Comparison of ENCODE assay signal across 9 cellular contexts in the genomic region with DNA sequence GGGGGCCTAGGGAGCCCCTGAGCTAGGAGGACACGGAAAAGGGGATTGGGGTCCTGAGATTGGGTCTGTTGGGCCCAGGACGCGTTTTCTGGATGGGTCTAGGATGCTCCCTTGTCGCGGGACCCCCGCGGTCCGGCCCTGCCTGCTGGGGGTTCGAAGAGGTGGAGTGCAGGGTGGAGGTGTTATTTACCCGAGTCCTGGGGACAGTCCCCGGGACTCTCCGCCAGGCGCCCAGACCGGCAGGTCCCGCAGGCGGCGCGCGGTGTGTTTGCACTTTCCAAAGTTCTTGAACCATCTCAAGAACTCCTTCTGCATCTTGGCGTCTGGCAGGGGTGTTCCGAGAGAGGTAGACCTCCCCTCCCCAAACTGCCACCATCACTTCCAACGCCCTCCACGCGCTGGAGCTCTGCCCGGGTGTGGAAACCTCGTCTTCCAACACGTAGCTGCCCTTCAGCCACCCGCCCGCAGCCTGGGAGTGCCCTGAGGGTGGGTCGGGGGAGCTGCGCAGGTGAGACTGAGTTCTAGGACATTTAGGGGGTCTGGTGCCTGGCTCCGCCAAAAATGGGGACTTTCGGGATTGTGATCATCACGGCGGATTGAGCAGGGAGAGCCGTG. TPM values are rescaled to one million over a fixed set of nuclear protein-coding genes. Genes with fewer than 3 reads are reported as not detected.
A peak's percentile ranks its signal among the peaks of the same experiment; 100 is the strongest.
DNase-seq lines count a peak whose midpoint lies in the region; ATAC-seq and TF ChIP-seq lines count a peak whose summit lies in the region.
"Had no signal": no experiment of that assay in that cellular context is flagged by ENCODE, and none has a peak within 500 bp of the region (broad histone marks: within the 10 kb centered on the region; RNA-seq: fewer than 3 reads in every experiment).

No MANE protein-coding gene starts in this region.

- peaks cover 56% of the 10 kb centered on the region for H3K27me3 ChIP-seq in neural cell (ENCODE audit: insufficient read depth, low read depth, low read length)

- peak overlapping the region; percentile 93 for H3K4me3 ChIP-seq in fibroblast of mammary gland (ENCODE audit: control insufficient read depth, low read depth, low read length)
- peak overlapping the region; percentile 74 for H3K4me3 ChIP-seq in neural cell (ENCODE audit: low read length)

- no peak for TF ChIP-seq RAD21 in neural cell (conservative IDR thresholded peaks at IDR 0.05)

- peaks cover 20% of the 10 kb centered on the region for H3K4me1 Mint-ChIP-seq in activated CD4-positive, alpha-beta T cell treated with anti-CD3 and anti-CD28 coated beads for 36 hours

- no peaks in the 10 kb centered on the region for H3K36me3 Mint-ChIP-seq in activated CD4-positive, alpha-beta T cell treated with anti-CD3 and anti-CD28 coated beads for 36 hours (ENCODE audit: low read depth)

- H3K27ac Mint-ChIP-seq in activated CD4-positive, alpha-beta T cell treated with anti-CD3 and anti-CD28 coated beads for 36 hours = no peak overlapping the region

- CTCF ChIA-PET in activated CD4-positive, alpha-beta T cell treated with anti-CD3 and anti-CD28 coated beads for 36 hours (lab: Charles Lee) = interaction anchor here (0.6 to 2.1 kb wide), 12 partner anchors 9 to 784 kb away, joined by 3 to 12 read pairs (median 3); no protein-coding TSS in a partner anchor

- peak overlapping the region; percentile 71 for H3K4me3 Mint-ChIP-seq in activated CD4-positive, alpha-beta T cell treated with anti-CD3 and anti-CD28 coated beads for 36 hours

- H2AFZ ChIP-seq in neural cell (ENCODE audit: low read depth, low read length) = no peak overlapping the region

- POLR2A ChIA-PET in activated CD4-positive, alpha-beta T cell treated with anti-CD3 and anti-CD28 coated beads for 36 hours (lab: Charles Lee) = interaction anchor here (0.6 to 0.9 kb wide), 2 partner anchors 48 to 105 kb away, joined by 3 read pairs; no protein-coding TSS in a partner anchor

- peaks cover 59% of the 10 kb centered on the region for H3K27me3 Mint-ChIP-seq in activated CD4-positive, alpha-beta T cell treated with anti-CD3 and anti-CD28 coated beads for 36 hours

- ATAC-seq in activated CD4-positive, alpha-beta T cell treated with anti-CD3 and anti-CD28 coated beads for 36 hours = peak; percentile 27

- no peaks in the 10 kb centered on the region for H3K9me3 ChIP-seq in neural cell (ENCODE audit: low read length)

- intact Hi-C loops in activated CD4-positive, alpha-beta T cell treated with anti-CD3 and anti-CD28 coated beads for 36 hours (cut with DNase I, micrococcal nuclease) = loop anchor here in 1 of 2 experiments (1.0 to 5.0 kb wide), 2 partner anchors 62 to 352 kb away; no protein-coding TSS in a partner anchor

- H3K9me2 ChIP-seq in neural cell (ENCODE audit: insufficient read depth, low read length) = no peaks in the 10 kb centered on the region

- no peaks in the 10 kb centered on the region for H3K79me2 ChIP-seq in neural cell (replicated peaks; ENCODE audit: insufficient read depth, low read length)

- no peaks in the 10 kb centered on the region for H3F3A ChIP-seq in neural cell (ENCODE audit: insufficient read depth, low read length, poor library complexity, severe bottlenecking)

- H3K27ac ChIP-seq in neural cell (ENCODE audit: low read length) = no peak overlapping the region

- peak overlapping the region; percentile 55 for H3K4me2 ChIP-seq in neural cell (ENCODE audit: low read length)

- TF ChIP-seq CTCF in fibroblast of mammary gland (conservative IDR thresholded peaks at IDR 0.05; ENCODE audit: control insufficient read depth, insufficient read depth, low read depth, low read length) = no peak
- TF ChIP-seq CTCF in neural cell (IDR thresholded peaks at IDR 0.05; ENCODE audit: poor library complexity, severe bottlenecking) = no peak

- TF ChIP-seq EP300 in neural cell (conservative IDR thresholded peaks at IDR 0.05; ENCODE audit: poor library complexity, severe bottlenecking) = no peak

- H4K20me1 ChIP-seq in neural cell (ENCODE audit: insufficient read depth) = no peaks in the 10 kb centered on the region

- peak; percentile 50 for DNase-seq in activated CD4-positive, alpha-beta T cell treated with anti-CD3 and anti-CD28 coated beads for 36 hours
- no peak for DNase-seq in activated CD4-positive, alpha-beta T cell treated with anti-CD3 and anti-CD28 coated beads for 1 hour
- DNase-seq in HuH-7.5 (ENCODE audit: low spot score) (peak; percentile 61), fibroblast of mammary gland (ENCODE audit: low read depth) (no peak), cerebellar cortex (ENCODE audit: low spot score) (no peak), hippocampal formation (lab: John Stamatoyannopoulos, UW) (no peak)
- DNase-seq in activated T-cell treated with anti-CD3 and anti-CD28 coated beads, Interleukin-2, amount 50 U/mL, for 1 hour = peak; percentile 41
- DNase-seq: DND-41 had no signal

- no peaks in the 10 kb centered on the region for H3K36me3 ChIP-seq in neural cell (ENCODE audit: insufficient read depth, low read length)

- H3K9me3 Mint-ChIP-seq in activated CD4-positive, alpha-beta T cell treated with anti-CD3 and anti-CD28 coated beads for 36 hours (ENCODE audit: low read depth) = no peaks in the 10 kb centered on the region

- no peak overlapping the region for H3K9ac ChIP-seq in neural cell (ENCODE audit: low read length)

TF ChIP-seq in neural cell, 6 proteins besides CTCF, POLR2A, EP300 and RAD21:
- TF ChIP-seq, protein P1, sequence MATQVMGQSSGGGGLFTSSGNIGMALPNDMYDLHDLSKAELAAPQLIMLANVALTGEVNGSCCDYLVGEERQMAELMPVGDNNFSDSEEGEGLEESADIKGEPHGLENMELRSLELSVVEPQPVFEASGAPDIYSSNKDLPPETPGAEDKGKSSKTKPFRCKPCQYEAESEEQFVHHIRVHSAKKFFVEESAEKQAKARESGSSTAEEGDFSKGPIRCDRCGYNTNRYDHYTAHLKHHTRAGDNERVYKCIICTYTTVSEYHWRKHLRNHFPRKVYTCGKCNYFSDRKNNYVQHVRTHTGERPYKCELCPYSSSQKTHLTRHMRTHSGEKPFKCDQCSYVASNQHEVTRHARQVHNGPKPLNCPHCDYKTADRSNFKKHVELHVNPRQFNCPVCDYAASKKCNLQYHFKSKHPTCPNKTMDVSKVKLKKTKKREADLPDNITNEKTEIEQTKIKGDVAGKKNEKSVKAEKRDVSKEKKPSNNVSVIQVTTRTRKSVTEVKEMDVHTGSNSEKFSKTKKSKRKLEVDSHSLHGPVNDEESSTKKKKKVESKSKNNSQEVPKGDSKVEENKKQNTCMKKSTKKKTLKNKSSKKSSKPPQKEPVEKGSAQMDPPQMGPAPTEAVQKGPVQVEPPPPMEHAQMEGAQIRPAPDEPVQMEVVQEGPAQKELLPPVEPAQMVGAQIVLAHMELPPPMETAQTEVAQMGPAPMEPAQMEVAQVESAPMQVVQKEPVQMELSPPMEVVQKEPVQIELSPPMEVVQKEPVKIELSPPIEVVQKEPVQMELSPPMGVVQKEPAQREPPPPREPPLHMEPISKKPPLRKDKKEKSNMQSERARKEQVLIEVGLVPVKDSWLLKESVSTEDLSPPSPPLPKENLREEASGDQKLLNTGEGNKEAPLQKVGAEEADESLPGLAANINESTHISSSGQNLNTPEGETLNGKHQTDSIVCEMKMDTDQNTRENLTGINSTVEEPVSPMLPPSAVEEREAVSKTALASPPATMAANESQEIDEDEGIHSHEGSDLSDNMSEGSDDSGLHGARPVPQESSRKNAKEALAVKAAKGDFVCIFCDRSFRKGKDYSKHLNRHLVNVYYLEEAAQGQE (IDR thresholded peaks at IDR 0.05; ENCODE audit: borderline replicate concordance) = no peak

RNA-seq across cellular contexts. Expression of a gene that starts 0.6 kb away (rescaled TPM):
- total RNA-seq in activated CD4-positive, alpha-beta T cell treated with anti-CD3 and anti-CD28 coated beads for 36 hours = under 1 TPM; 0.25 TPM
- not detected in 2 replicates for polyA plus RNA-seq in neural cell
- polyA minus RNA-seq in neural cell = not detected in 2 replicates

RNA-seq across cellular contexts. Expression of a gene that starts 25.9 kb away (rescaled TPM):
- not detected for total RNA-seq in activated CD4-positive, alpha-beta T cell treated with anti-CD3 and anti-CD28 coated beads for 36 hours
- polyA plus RNA-seq in neural cell = 1.1 TPM in 1 of 2 replicates, not detected in the other
- not detected in 2 replicates for polyA minus RNA-seq in neural cell

Comparison
In these comparisons a context has a peak if more than half of its experiments do, and no peak if none do; other contexts are left out.
1. DNase-seq: peak in activated CD4-positive, alpha-beta T cell treated with anti-CD3 and anti-CD28 coated beads for 36 hours (single experiment), HuH-7.5 (single experiment) and activated T-cell treated with anti-CD3 and anti-CD28 coated beads, Interleukin-2, amount 50 U/mL, for 1 hour (single experiment); none in activated CD4-positive, alpha-beta T cell treated with anti-CD3 and anti-CD28 coated beads for 1 hour (single experiment), fibroblast of mammary gland (single experiment), cerebellar cortex (single experiment) and hippocampal formation (0 of 2).